Comparison of ENCODE assay signal across 8 cellular contexts in genomic region chr4:153522800-153523089, GRCh38. TPM values are rescaled to one million over a fixed set of nuclear protein-coding genes. Genes with fewer than 3 reads are reported as not detected.
DNase-seq lines count a peak whose midpoint lies in the region; ATAC-seq and TF ChIP-seq lines count a peak whose summit lies in the region.

No MANE protein-coding gene starts in this region.

- H3K27ac ChIP-seq in BLaER1 (peak overlapping the region; percentile 67), HL-60 (replicated peaks) (peak overlapping the region; percentile 64), tibial nerve (no peak overlapping the region)

- H3K4me3 ChIP-seq in BLaER1 (peak overlapping the region; percentile 46), HL-60 (replicated peaks; ENCODE audit: insufficient read depth, low read length) (no peak overlapping the region), foreskin fibroblast (ENCODE audit: low read depth in 1 of 2, low read length in 2 of 2) (no peak overlapping the region), tibial nerve (no peak overlapping the region)

- H3K27me3 ChIP-seq in BLaER1 (no peaks in the 10 kb centered on the region), HL-60 (ENCODE audit: insufficient read depth, poor library complexity, severe bottlenecking) (no peaks in the 10 kb centered on the region), tibial nerve (no peaks in the 10 kb centered on the region)

- H3K36me3 ChIP-seq in BLaER1: peaks cover 67% of the 10 kb centered on the region
- no peaks in the 10 kb centered on the region for H3K36me3 ChIP-seq in tibial nerve

- no peak for DNase-seq in HL-60 (ENCODE audit: low read depth in 1 of 2, low spot score in 1 of 2)
- DNase-seq in NCI-H1105 (lab: John Stamatoyannopoulos, UW): no peak
- DNase-seq in foreskin fibroblast: no peak
- DNase-seq in DMS79 treated with DMSO at 0.1 percent for 48 hours (lab: John Stamatoyannopoulos, UW): no peak
- no peak for DNase-seq in tibial nerve (ENCODE audit: low spot score in 2 of 2)

- H3K4me3 Mint-ChIP-seq in brain: no peak overlapping the region

- no peak for TF ChIP-seq CTCF in HL-60 (IDR thresholded peaks at IDR 0.05; ENCODE audit: insufficient read depth, low read length)
- no peak for TF ChIP-seq CTCF in brain (conservative IDR thresholded peaks at IDR 0.05)
- no peak for TF ChIP-seq CTCF in foreskin fibroblast (IDR thresholded peaks at IDR 0.05; ENCODE audit: low read depth, low read length)
- TF ChIP-seq CTCF in tibial nerve (IDR thresholded peaks at IDR 0.05): no peak

- H3K36me3 Mint-ChIP-seq in brain: peaks cover 35% of the 10 kb centered on the region

- peaks cover 86% of the 10 kb centered on the region for H3K4me1 Mint-ChIP-seq in brain

- H3K9me3 ChIP-seq in BLaER1: no peaks in the 10 kb centered on the region
- H3K9me3 ChIP-seq in tibial nerve: no peaks in the 10 kb centered on the region

- TF ChIP-seq POLR2A in tibial nerve (IDR thresholded peaks at IDR 0.05): no peak

- H3K4me2 ChIP-seq in BLaER1: peak overlapping the region; percentile 88

- H3K4me1 ChIP-seq in BLaER1: peaks cover 100% of the 10 kb centered on the region
- H3K4me1 ChIP-seq in tibial nerve: peaks cover 0 to 40% (median 11%) of the 10 kb centered on the region in 4 donors

- H3K27me3 Mint-ChIP-seq in brain: no peaks in the 10 kb centered on the region

- peak; percentile 46 for ATAC-seq in GM21360 (IDR thresholded peaks at IDR 0.05; ENCODE audit: unreplicated experiment)

- peaks cover 0 to 15% (median 5%) of the 10 kb centered on the region in 5 experiments for H3K9me3 Mint-ChIP-seq in brain

- H3K9ac ChIP-seq in BLaER1: peak overlapping the region; percentile 62; the same call in 1 of the 2 replicates

- WGBS in tibial nerve, 2 donors: 84 to 92% methylated on average over 1 of the region's 1 CpG

- TF ChIP-seq EP300 in tibial nerve (IDR thresholded peaks at IDR 0.05): no peak

- H3K27ac Mint-ChIP-seq in brain: peak overlapping the region in 3 of 5 experiments; percentile 39 to 72 (median 52)

- H4K20me1 ChIP-seq in BLaER1: peaks cover 100% of the 10 kb centered on the region

RNA-seq across cellular contexts. Expression of gene TMEM131L, which starts 56.6 kb away (rescaled TPM):
- 3.7 TPM for polyA plus RNA-seq in brain (ENCODE audit: insufficient read depth, low read depth, low replicate concordance)
- total RNA-seq in tibial nerve: 10 to 100 TPM in 3 of 4 donors, 1 to 10 TPM in 1; 8.7 to 19.9 (median 12.1) TPM

Comparison
In these comparisons a context has a peak if more than half of its experiments do, and no peak if none do; other contexts are left out.
1. H3K27ac ChIP-seq: peak in BLaER1 (single experiment) and HL-60 (single experiment); none in tibial nerve (0 of 4).